ENCODE assay signal across 8 cellular contexts in the genomic region with DNA sequence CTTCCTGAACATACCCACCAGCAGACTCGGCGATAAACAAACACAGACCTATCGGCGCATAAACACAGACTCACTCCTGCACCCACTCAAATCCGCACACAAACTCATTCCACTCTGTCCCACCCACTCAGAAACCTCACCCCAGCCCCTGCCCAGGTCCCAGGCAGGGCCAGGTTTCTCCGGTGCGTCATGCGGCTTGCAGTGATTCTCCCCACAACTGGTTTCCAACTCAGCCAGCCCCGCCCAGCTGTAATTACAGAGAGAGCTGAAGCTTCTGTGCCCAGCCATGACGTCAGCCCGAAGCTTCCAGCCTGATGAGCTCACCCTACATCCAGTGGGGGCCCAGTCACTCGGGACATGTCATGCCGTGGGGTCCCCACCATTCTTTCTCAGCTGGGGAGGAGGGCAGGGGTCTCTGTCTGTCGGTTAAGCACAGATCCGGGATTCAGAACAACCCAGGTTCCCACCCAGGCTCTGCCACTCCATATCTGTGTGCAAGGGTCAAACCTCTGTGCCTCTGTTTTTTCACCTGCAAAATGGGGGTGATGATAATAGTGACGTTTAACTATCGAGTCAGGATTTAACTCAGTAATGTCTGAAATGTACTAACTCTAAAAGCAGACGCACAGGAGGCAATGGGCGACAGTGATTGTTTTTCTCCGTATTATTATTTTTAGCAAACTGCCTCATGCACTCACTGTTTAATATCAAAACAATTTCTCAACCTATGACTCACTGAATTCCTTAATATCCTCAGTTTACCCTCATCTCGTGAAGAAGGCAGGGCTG. TPM values are rescaled to one million over a fixed set of nuclear protein-coding genes. Genes with fewer than 3 reads are reported as not detected.
DNase-seq lines count a peak whose midpoint lies in the region; ATAC-seq, FAIRE-seq and TF ChIP-seq lines count a peak whose summit lies in the region.

No MANE protein-coding gene starts in this region.

- in situ Hi-C loops in K562 (cut with MboI): no loop called here

- H3K4me3 Mint-ChIP-seq in activated naive CD4-positive, alpha-beta T cell treated with anti-CD3 and anti-CD28 coated beads, Interleukin-2, amount 10 ng/mL, durations not matched to agents 7 days and 5 days: no peak overlapping the region

- peaks cover 0 to 12% of the 10 kb centered on the region in 2 experiments; a peak in 1 of 5 replicates for H3K4me1 ChIP-seq in K562 (replicated peaks in 1 of 2; ENCODE audit: control insufficient read depth in 2 of 2, insufficient read depth in 2 of 2, low read length in 2 of 2)

- peaks cover 15% of the 10 kb centered on the region for H3K27me3 Mint-ChIP-seq in activated naive CD4-positive, alpha-beta T cell treated with anti-CD3 and anti-CD28 coated beads, Interleukin-2, amount 10 ng/mL, durations not matched to agents 7 days and 5 days

- DNase-seq in AG08396 (ENCODE audit: low spot score): peak; percentile 87
- DNase-seq in LoVo (ENCODE audit: low spot score): peak; percentile 37
- peak in 1 of 4 experiments; percentile 16 for DNase-seq in K562 (ENCODE audit: extremely low read depth in 1 of 4, low spot score in 3 of 4)
- peak; percentile 67 for DNase-seq in iris pigment epithelial cell (ENCODE audit: low read depth)
- peak; percentile 96 for DNase-seq in stromal cell of bone marrow (ENCODE audit: low read depth)
- no peak for DNase-seq in activated naive CD4-positive, alpha-beta T cell treated with anti-CD3 and anti-CD28 coated beads, Interleukin-2, amount 10 ng/mL, durations not matched to agents 7 days and 5 days

- H3K27ac ChIP-seq in K562 (ENCODE audit: extremely low read depth, low read depth, low read length): no peak overlapping the region

- no peak for TF ChIP-seq CTCF in K562 (IDR thresholded peaks at IDR 0.05 in 2 of 3, conservative IDR thresholded peaks at IDR 0.05 in 1 of 3; ENCODE audit: insufficient read depth in 2 of 3, low read depth in 1 of 3, low read length in 3 of 3)

- no peak overlapping the region for H3K9ac ChIP-seq in K562 (ENCODE audit: insufficient read depth in 1 of 2, low read depth in 2 of 2, low read length in 2 of 2)

- no peaks in the 10 kb centered on the region for H3K9me1 ChIP-seq in K562 (ENCODE audit: control insufficient read depth, insufficient read depth, low read length)

- no peaks in the 10 kb centered on the region for H3K36me3 ChIP-seq in K562 (ENCODE audit: control insufficient read depth, insufficient read depth, low read length)

- CTCF ChIA-PET in K562 (lab: Yijun Ruan, JAX; ENCODE audit: low intra/inter-chr PET ratio): no interaction called here
- CTCF ChIA-PET in activated naive CD4-positive, alpha-beta T cell treated with anti-CD3 and anti-CD28 coated beads, Interleukin-2, amount 10 ng/mL, durations not matched to agents 7 days and 5 days (lab: Charles Lee): no interaction called here

- peaks cover 4 to 32% of the 10 kb centered on the region in 2 experiments; a peak in 3 of 5 replicates for H3K27me3 ChIP-seq in K562 (ENCODE audit: control insufficient read depth in 2 of 2, insufficient read depth in 2 of 2, low read length in 2 of 2)

- no peak for TF ChIP-seq POLR2A in K562 (conservative IDR thresholded peaks at IDR 0.05)

- no peaks in the 10 kb centered on the region for H3K9me3 Mint-ChIP-seq in activated naive CD4-positive, alpha-beta T cell treated with anti-CD3 and anti-CD28 coated beads, Interleukin-2, amount 10 ng/mL, durations not matched to agents 7 days and 5 days

- no peaks in the 10 kb centered on the region for H3K79me2 ChIP-seq in K562 (ENCODE audit: control insufficient read depth, insufficient read depth, low read length)

- no peaks in the 10 kb centered on the region for H3K36me3 Mint-ChIP-seq in activated naive CD4-positive, alpha-beta T cell treated with anti-CD3 and anti-CD28 coated beads, Interleukin-2, amount 10 ng/mL, durations not matched to agents 7 days and 5 days

- no peak for TF ChIP-seq RAD21 in K562 (CRISPR knock-in tag; conservative IDR thresholded peaks at IDR 0.05 in 1 of 2, IDR thresholded peaks at IDR 0.05 in 1 of 2)

- H2AFZ ChIP-seq in K562 (ENCODE audit: low read depth, low read length): no peak overlapping the region

- 4% methylated on average over 21 of the region's 21 CpGs for WGBS in K562 (ENCODE audit: insufficient coverage, low coverage, missing lambda C conversion rate)

- POLR2A ChIA-PET in K562 (lab: Yijun Ruan, JAX): interaction anchor here (0.6 kb wide), 1 partner anchor 577 kb away, joined by 3 read pairs; no protein-coding TSS in a partner anchor

- H3K4me3 ChIP-seq in K562: no peak overlapping the region

- no peak overlapping the region for H3K4me2 ChIP-seq in K562 (ENCODE audit: insufficient read depth, low read length)

- H3K4me1 Mint-ChIP-seq in activated naive CD4-positive, alpha-beta T cell treated with anti-CD3 and anti-CD28 coated beads, Interleukin-2, amount 10 ng/mL, durations not matched to agents 7 days and 5 days: no peaks in the 10 kb centered on the region

- no peak; the same call in 2 of the 3 replicates for ATAC-seq in K562
- ATAC-seq in HG03354 (IDR thresholded peaks at IDR 0.05; ENCODE audit: poor library complexity, severe bottlenecking, unreplicated experiment): no peak
- no peak for ATAC-seq in GM21825 (IDR thresholded peaks at IDR 0.05; ENCODE audit: unreplicated experiment)

- TF ChIP-seq EP300 in K562 (IDR thresholded peaks at IDR 0.05; ENCODE audit: low read length): no peak

- H3K27ac Mint-ChIP-seq in activated naive CD4-positive, alpha-beta T cell treated with anti-CD3 and anti-CD28 coated beads, Interleukin-2, amount 10 ng/mL, durations not matched to agents 7 days and 5 days: no peak overlapping the region

- no TSS peak for BruUV-seq in K562 (replicated peaks; lab: Mats Ljungman, UMichigan)

- H4K20me1 ChIP-seq in K562 (replicated peaks; ENCODE audit: control insufficient read depth, insufficient read depth, low read length): no peaks in the 10 kb centered on the region; the same call in 1 of the 2 replicates

- no peak for FAIRE-seq in K562 (lab: Jason Lieb, UNC)

- H3K9me3 ChIP-seq in K562 (replicated peaks; ENCODE audit: control insufficient read depth, insufficient read depth, low read depth, low read length): no peaks in the 10 kb centered on the region

- intact Hi-C loops in K562 (cut with micrococcal nuclease): no loop called here

TF ChIP-seq in K562, 482 proteins besides CTCF, POLR2A, EP300 and RAD21 (continues in another document):
- no peak for TF ChIP-seq ZNF75A (CRISPR knock-in tag; IDR thresholded peaks at IDR 0.05)
- no peak for TF ChIP-seq MECOM (CRISPR knock-in tag; IDR thresholded peaks at IDR 0.05)
- TF ChIP-seq SPI1 (IDR thresholded peaks at IDR 0.05; ENCODE audit: borderline replicate concordance, low read depth, low read length): no peak
- 0 out of 2 replicates have a peak, but pooled peaks have one; percentile 28 for TF ChIP-seq EGR1 (conservative IDR thresholded peaks at IDR 0.05)
- no peak for TF ChIP-seq JUND (IDR thresholded peaks at IDR 0.05; ENCODE audit: borderline replicate concordance, low read depth, low read length)
- peak; percentile 38; the same call in 1 of the 3 replicates for TF ChIP-seq JUND (tag; IDR thresholded peaks at IDR 0.05; ENCODE audit: borderline replicate concordance, low read depth, low read length)
- TF ChIP-seq HDAC8 (tag; IDR thresholded peaks at IDR 0.05): no peak
- no peak for TF ChIP-seq PTTG1 (tag; IDR thresholded peaks at IDR 0.05; ENCODE audit: low read depth)
- TF ChIP-seq, protein P1, sequence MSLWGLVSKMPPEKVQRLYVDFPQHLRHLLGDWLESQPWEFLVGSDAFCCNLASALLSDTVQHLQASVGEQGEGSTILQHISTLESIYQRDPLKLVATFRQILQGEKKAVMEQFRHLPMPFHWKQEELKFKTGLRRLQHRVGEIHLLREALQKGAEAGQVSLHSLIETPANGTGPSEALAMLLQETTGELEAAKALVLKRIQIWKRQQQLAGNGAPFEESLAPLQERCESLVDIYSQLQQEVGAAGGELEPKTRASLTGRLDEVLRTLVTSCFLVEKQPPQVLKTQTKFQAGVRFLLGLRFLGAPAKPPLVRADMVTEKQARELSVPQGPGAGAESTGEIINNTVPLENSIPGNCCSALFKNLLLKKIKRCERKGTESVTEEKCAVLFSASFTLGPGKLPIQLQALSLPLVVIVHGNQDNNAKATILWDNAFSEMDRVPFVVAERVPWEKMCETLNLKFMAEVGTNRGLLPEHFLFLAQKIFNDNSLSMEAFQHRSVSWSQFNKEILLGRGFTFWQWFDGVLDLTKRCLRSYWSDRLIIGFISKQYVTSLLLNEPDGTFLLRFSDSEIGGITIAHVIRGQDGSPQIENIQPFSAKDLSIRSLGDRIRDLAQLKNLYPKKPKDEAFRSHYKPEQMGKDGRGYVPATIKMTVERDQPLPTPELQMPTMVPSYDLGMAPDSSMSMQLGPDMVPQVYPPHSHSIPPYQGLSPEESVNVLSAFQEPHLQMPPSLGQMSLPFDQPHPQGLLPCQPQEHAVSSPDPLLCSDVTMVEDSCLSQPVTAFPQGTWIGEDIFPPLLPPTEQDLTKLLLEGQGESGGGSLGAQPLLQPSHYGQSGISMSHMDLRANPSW (CRISPR knock-in tag; IDR thresholded peaks at IDR 0.05): no peak
- no peak for TF ChIP-seq COPS2 (conservative IDR thresholded peaks at IDR 0.05)
- peak; percentile 20; the same call in 1 of the 2 replicates for TF ChIP-seq ESRRA (IDR thresholded peaks at IDR 0.05; ENCODE audit: borderline replicate concordance, low read depth)
- peak; percentile 50; the same call in 1 of the 2 replicates for TF ChIP-seq CREM (IDR thresholded peaks at IDR 0.05; ENCODE audit: low read depth)
- TF ChIP-seq FOXK1 (CRISPR knock-in tag; IDR thresholded peaks at IDR 0.05; ENCODE audit: borderline replicate concordance): no peak

RNA-seq across cellular contexts. Expression of a gene that starts 2.3 kb away (rescaled TPM):
- not detected in 2 replicates for total RNA-seq in K562 (2011; cell fraction: chromatin; rRNA removed; ENCODE audit: low replicate concordance)
- 0.17 TPM in 1 of 2 replicates, not detected in the other for total RNA-seq in K562 (2011; cell fraction: nucleolus; rRNA removed)
- total RNA-seq in K562 (2011; cell fraction: nucleoplasm; rRNA removed): not detected in 2 replicates
- total RNA-seq in K562 (2014; rRNA removed): 0.04 TPM in 1 of 2 replicates, not detected in the other
- not detected in 2 replicates for total RNA-seq in K562 (2014; rRNA removed; fragmentation: Illumina TruSeq; extraction: Trizol)
- 0.15 TPM in 1 of 2 replicates, not detected in the other for total RNA-seq in K562 (2015; rRNA removed; fragmentation: Illumina TruSeq; extraction: Trizol)
- total RNA-seq in K562 (2021): 0.13 TPM in 1 of 2 replicates, not detected in the other
- not detected in 2 replicates for polyA plus RNA-seq in K562 (2011; rRNA removed)
- polyA plus RNA-seq in K562 (2011; cell fraction: cytosol; rRNA removed): 0.07 TPM in 1 of 2 replicates, not detected in the other
- not detected in 2 replicates for polyA plus RNA-seq in K562 (2011; cell fraction: nucleus; rRNA removed)
- polyA plus RNA-seq in K562 (2012): 0.03 and 0.07 TPM in 2 replicates
- polyA plus RNA-seq in K562 (2014; fragmentation: Illumina TruSeq; extraction: Trizol): 0.07 TPM in 1 of 2 replicates, not detected in the other
- polyA plus RNA-seq in K562 (2014; fragmentation: Nextera tagmentation; extraction: Ambion mirVana): not detected
- not detected in 2 replicates for polyA plus RNA-seq in K562 (2014; rRNA removed)
- not detected in 2 replicates for polyA minus RNA-seq in K562 (2011; rRNA and poly(A)+ RNA removed)
- polyA minus RNA-seq in K562 (2011; cell fraction: cytosol; rRNA and poly(A)+ RNA removed): not detected in 2 replicates
- not detected in 2 replicates for polyA minus RNA-seq in K562 (2011; cell fraction: nucleus; rRNA and poly(A)+ RNA removed)
